ENCODE assay signal across 8 cellular contexts in the genomic region with DNA sequence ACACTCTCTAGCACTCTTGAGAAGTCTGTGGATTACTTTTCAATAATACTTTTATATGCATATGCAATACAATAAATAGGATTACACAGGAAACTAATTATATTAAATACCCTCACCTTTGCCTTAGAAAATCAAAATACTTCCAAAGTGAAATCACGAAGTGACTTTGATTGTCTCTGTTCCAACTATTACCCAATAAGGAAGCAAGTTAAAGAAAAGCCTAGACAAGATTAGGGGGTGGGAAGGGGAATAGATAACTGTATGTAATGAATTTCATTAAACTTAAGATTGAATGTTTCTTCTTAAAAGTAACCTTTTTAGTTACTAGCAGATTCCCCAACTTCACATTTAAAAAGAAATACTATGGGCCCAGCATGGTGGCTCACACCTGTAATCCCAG.
"Had no signal": no experiment of that assay in that cellular context is flagged by ENCODE, and none has a peak within 500 bp of the region (broad histone marks: within the 10 kb centered on the region; RNA-seq: fewer than 3 reads in every experiment).

No MANE protein-coding gene starts in this region.

- DNase-seq: GDM1, GF-D8 had no signal

- ATAC-seq: GM12878 had no signal

- FAIRE-seq: G401.6, GM12878, GM12891, GM12892, GM18507, GM19239 had no signal

- H3K4me3 ChIP-seq: GM12878 had no signal
